Comparison of ENCODE assay signal across 8 cellular contexts in genomic region chr9:110047232-110047954, GRCh38.
DNase-seq lines count a peak whose midpoint lies in the region; ATAC-seq and TF ChIP-seq lines count a peak whose summit lies in the region.

No MANE protein-coding gene starts in this region.

- H3K4me3 ChIP-seq in astrocyte of the spinal cord (ENCODE audit: low read depth, low read length): peak overlapping the region; percentile 96

- intact Hi-C loops in natural killer cell (cut with micrococcal nuclease): no loop called here

- in situ Hi-C loops in astrocyte of the spinal cord (cut with HindIII; ENCODE audit: low sequenced_read_pairs): no loop called here

- H3K27me3 Mint-ChIP-seq in natural killer cell (ENCODE audit: low read depth in 2 of 2): peaks cover 21 to 34% of the 10 kb centered on the region in 2 donors

- peaks cover 39% of the 10 kb centered on the region in 2 donors for H3K4me1 Mint-ChIP-seq in natural killer cell

- no peak for TF ChIP-seq CTCF in astrocyte of the spinal cord (IDR thresholded peaks at IDR 0.05; ENCODE audit: low read depth, low read length)
- TF ChIP-seq CTCF in natural killer cell (IDR thresholded peaks at IDR 0.05): no peak

- no peaks in the 10 kb centered on the region for H3K9me3 Mint-ChIP-seq in natural killer cell

- ATAC-seq in GM18867 (IDR thresholded peaks at IDR 0.05; ENCODE audit: unreplicated experiment): peak; percentile 35
- ATAC-seq in HG02943 (IDR thresholded peaks at IDR 0.05; ENCODE audit: low read depth, unreplicated experiment): peak; percentile 3
- no peak for ATAC-seq in natural killer cell

- peak overlapping the region; percentile 89 for H3K4me3 Mint-ChIP-seq in natural killer cell

- DNase-seq in astrocyte of the spinal cord (ENCODE audit: low read depth, low spot score): no peak
- DNase-seq in natural killer cell: no peak
- DNase-seq in LoVo (ENCODE audit: low spot score): no peak
- no peak for DNase-seq in retina
- DNase-seq in anterior cingulate cortex (lab: John Stamatoyannopoulos, UW): no peak
- DNase-seq in DMS 273 (lab: John Stamatoyannopoulos, UW; ENCODE audit: unreplicated experiment): no peak

- no peak overlapping the region for H3K27ac Mint-ChIP-seq in natural killer cell

- no peaks in the 10 kb centered on the region for H3K36me3 Mint-ChIP-seq in natural killer cell

Comparison
In these comparisons a context has a peak if more than half of its experiments do, and no peak if none do; other contexts are left out.
1. ATAC-seq: peak in GM18867 (single experiment) and HG02943 (single experiment); none in natural killer cell (0 of 3).